18 cellular contexts compared by ENCODE assay signal in the genomic region with DNA sequence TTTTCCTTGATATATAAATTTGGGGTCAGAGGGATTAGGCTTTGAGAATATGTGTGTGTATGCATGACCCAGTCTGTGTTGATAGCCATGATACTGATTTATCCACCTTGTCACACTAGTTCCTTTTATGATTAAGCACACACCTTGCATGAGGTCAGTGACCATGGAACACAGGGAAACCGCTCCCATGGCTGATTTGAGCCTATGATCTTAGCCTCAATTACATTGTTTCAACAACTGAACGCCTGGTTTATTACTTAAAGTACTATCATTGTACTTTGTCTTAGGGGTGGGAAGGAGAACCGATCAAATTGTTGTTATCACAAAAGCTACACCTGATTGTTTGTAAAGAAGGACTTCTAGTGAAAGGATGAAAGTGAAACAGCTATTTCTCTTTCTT.
DNase-seq lines count a peak whose midpoint lies in the region; ATAC-seq and TF ChIP-seq lines count a peak whose summit lies in the region.
"Had no signal": no experiment of that assay in that cellular context is flagged by ENCODE, and none has a peak within 500 bp of the region (broad histone marks: within the 10 kb centered on the region; RNA-seq: fewer than 3 reads in every experiment).

No MANE protein-coding gene starts in this region.

- intact Hi-C loops in mucosa of descending colon (cut with DNase I, micrococcal nuclease) = no loop called here

- no peak overlapping the region for H2AFZ ChIP-seq in OCI-LY3 (ENCODE audit: low read depth, low read length)
- H2AFZ ChIP-seq: GM23248 had no signal

- DNase-seq in mucosa of descending colon = peak in 2 of 3 donors; percentile 44 to 81
- no peak for DNase-seq in NCI-H2081 (lab: John Stamatoyannopoulos, UW)
- no peak for DNase-seq in NCI-H69 (lab: John Stamatoyannopoulos, UW)
- DNase-seq in DMS79 (lab: John Stamatoyannopoulos, UW) = no peak
- DNase-seq: Calu3; CD4-positive, alpha-beta memory T cell; GDM1; GM23248; NCI-H1417 treated with DMSO at 0.1 percent for 48 hours; NCI-H187 treated with DMSO at 0.1 percent for 48 hours; NCI-H226; NCI-H524 had no signal

- H3K4me3 ChIP-seq in OCI-LY3 (ENCODE audit: low read length) (no peak overlapping the region), mucosa of descending colon (no peak overlapping the region)
- H3K4me3 ChIP-seq: BLaER1, GM23248, HAP-1 had no signal

- ATAC-seq in mucosa of descending colon = peak; percentile 97

- no peaks in the 10 kb centered on the region for H4K20me1 ChIP-seq in OCI-LY3 (ENCODE audit: insufficient read depth, low read length)
- H4K20me1 ChIP-seq: BLaER1 had no signal

- no peaks in the 10 kb centered on the region for H3K79me2 ChIP-seq in OCI-LY3 (ENCODE audit: low read length)

- no peak overlapping the region for H3K9ac ChIP-seq in OCI-LY3 (ENCODE audit: low read length)
- H3K9ac ChIP-seq: BLaER1, GM23248, KMS-11 had no signal

- H3K4me2 ChIP-seq in OCI-LY3 (ENCODE audit: low read length) = peak overlapping the region; percentile 15; the same call in 1 of the 2 replicates
- H3K4me2 ChIP-seq: KMS-11 had no signal

- H3K27ac ChIP-seq in OCI-LY3 (ENCODE audit: low read length) (no peak overlapping the region), cingulate gyrus (ENCODE audit: low read depth, low read length) (peak overlapping the region; percentile 25), temporal lobe (ENCODE audit: low read depth, low read length) (peak overlapping the region; percentile 69)
- H3K27ac ChIP-seq: BLaER1, GM23248, KMS-11 had no signal

- H3K9me3 ChIP-seq in OCI-LY3 (ENCODE audit: insufficient read depth, low read length) (no peaks in the 10 kb centered on the region), mucosa of descending colon (no peaks in the 10 kb centered on the region)
- H3K9me3 ChIP-seq: BLaER1, HAP-1 had no signal

- TF ChIP-seq CTCF in OCI-LY3 (IDR thresholded peaks at IDR 0.05; ENCODE audit: low read depth, low read length) (no peak), mucosa of descending colon (IDR thresholded peaks at IDR 0.05) (no peak)

- H3K4me1 ChIP-seq in OCI-LY3 (ENCODE audit: low read length) = peaks cover 44% of the 10 kb centered on the region
- H3K4me1 ChIP-seq in mucosa of descending colon (ENCODE audit: low read depth) = peaks cover 19% of the 10 kb centered on the region

- peaks cover 30% of the 10 kb centered on the region for H3K27me3 ChIP-seq in OCI-LY3 (ENCODE audit: low read depth, low read length)
- H3K27me3 ChIP-seq: BLaER1 had no signal

- H3K36me3 ChIP-seq in OCI-LY3 (replicated peaks; ENCODE audit: low read depth, low read length) = no peaks in the 10 kb centered on the region
- no peaks in the 10 kb centered on the region for H3K36me3 ChIP-seq in mucosa of descending colon (ENCODE audit: low read depth)
- H3K36me3 ChIP-seq: BLaER1, HAP-1 had no signal

Comparison
In these comparisons a context has a peak if more than half of its experiments do, and no peak if none do; other contexts are left out.
1. DNase-seq: peak in mucosa of descending colon (2 of 3); none in NCI-H2081 (0 of 2), NCI-H69 (single experiment) and DMS79 (single experiment).